In the genomic region with DNA sequence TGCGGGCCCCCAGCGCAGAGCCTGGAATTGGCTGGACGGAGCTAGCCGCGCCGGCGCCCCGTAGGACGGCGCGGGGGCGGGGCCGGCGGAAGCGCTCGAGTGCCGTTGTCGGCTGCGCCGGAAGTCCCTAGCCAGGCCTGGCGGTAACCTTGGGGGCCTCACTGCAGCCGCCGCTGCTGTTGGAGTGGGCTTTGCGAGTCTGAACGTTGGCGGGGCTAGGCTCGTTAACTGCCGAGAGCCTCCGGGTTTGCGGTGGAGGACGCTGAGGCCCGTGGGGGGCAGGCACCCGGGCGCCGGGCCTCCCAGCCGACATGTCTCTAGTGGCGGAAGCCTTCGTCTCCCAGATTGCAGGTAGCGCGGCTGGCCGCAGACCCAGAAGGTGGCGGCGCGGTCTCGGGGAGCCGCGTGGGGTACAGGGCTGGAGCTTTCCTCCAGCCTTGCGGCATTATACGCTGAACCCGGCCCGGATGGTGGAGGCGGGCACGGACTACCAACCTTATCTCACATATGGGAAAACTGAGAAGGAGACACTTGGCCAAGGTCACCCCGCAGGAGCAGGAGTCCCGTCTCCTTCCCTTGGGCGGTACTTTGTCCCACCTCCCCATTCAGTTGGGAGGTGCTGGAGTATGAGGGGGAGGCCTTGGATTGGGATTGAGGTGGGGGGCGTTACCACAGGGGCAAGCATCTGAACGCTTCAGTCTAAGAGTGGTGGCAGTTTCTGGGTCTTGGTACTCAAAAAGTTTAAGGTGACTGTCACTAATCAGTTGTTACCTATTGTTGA, we compare ENCODE assay signal across 8 cellular contexts. TPM values are rescaled to one million over a fixed set of nuclear protein-coding genes. Genes with fewer than 3 reads are reported as not detected.
A peak's percentile ranks its signal among the peaks of the same experiment; 100 is the strongest.
DNase-seq lines count a peak whose midpoint lies in the region; ATAC-seq and TF ChIP-seq lines count a peak whose summit lies in the region.

Gene MTX2 (plus strand): TSS at position 124 of the 781 bp plus-strand sequence. CDS start 188 bp downstream, at position 312.

- H3K27me3 Mint-ChIP-seq in activated naive CD8-positive, alpha-beta T cell, result peaks cover 3% of the 10 kb centered on the region

- peak; percentile 85 for TF ChIP-seq POLR2A in GM10847 (IDR thresholded peaks at IDR 0.05; ENCODE audit: extremely low read depth, insufficient read length)
- TF ChIP-seq POLR2A in transverse colon (IDR thresholded peaks at IDR 0.05), result peak; percentile 75

- intact Hi-C loops in head of caudate nucleus (cut with DNase I) (no loop called here), transverse colon (cut with DNase I; ENCODE audit: low total_unique reads) (no loop called here)

- WGBS in transverse colon (ENCODE audit: low coverage in 1 of 2), 2 donors, result 3% methylated on average over 6 of the region's 58 CpGs; no CpG with 5 or more reads in 1 of the 2 donors

- DNase-seq in NCI-H1048 (lab: John Stamatoyannopoulos, UW), result peak; percentile 56
- DNase-seq in SKM-1 treated with dmso at 0.1 percent for 144 hours (lab: John Stamatoyannopoulos, UW; ENCODE audit: unreplicated experiment), result peak; percentile 61
- peak; percentile 27 to 88 (median 76) for DNase-seq in head of caudate nucleus
- peak; percentile 83 for DNase-seq in transverse colon

- H3K4me2 ChIP-seq in parathyroid adenoma (ENCODE audit: low read length), result peak within 1 kb of the TSS; percentile 68

- no peak for TF ChIP-seq EP300 in transverse colon (IDR thresholded peaks at IDR 0.05; ENCODE audit: low read depth)

- in situ Hi-C loops in transverse colon (cut with MboI; ENCODE audit: low pct_ligation_motif_present in 1 of 4, low pct_unique_long_range_greater_than_20kb in 1 of 4, low sequenced_read_pairs in 3 of 4), result no loop called here

- ATAC-seq in HG02571 (IDR thresholded peaks at IDR 0.05; ENCODE audit: unreplicated experiment), result peak; percentile 98

- no peaks in the 10 kb centered on the region for H3K9me3 Mint-ChIP-seq in activated naive CD8-positive, alpha-beta T cell (ENCODE audit: low read depth)

- H3K4me3 ChIP-seq in parathyroid adenoma (ENCODE audit: low read depth, low read length), result peak within 1 kb of the TSS; percentile 94
- H3K4me3 ChIP-seq in transverse colon, result peak within 1 kb of the TSS; percentile 53 to 96 (median 68)

- H3K4me3 Mint-ChIP-seq in activated naive CD8-positive, alpha-beta T cell, result peak within 1 kb of the TSS; percentile 97

- peak; percentile 25 for TF ChIP-seq CTCF in parathyroid adenoma (IDR thresholded peaks at IDR 0.05)
- TF ChIP-seq CTCF in transverse colon (IDR thresholded peaks at IDR 0.05), result peak; percentile 8 to 58 (median 14)

- H3K4me1 Mint-ChIP-seq in activated naive CD8-positive, alpha-beta T cell (ENCODE audit: low read depth), result peaks cover 33% of the 10 kb centered on the region

- peaks cover 10% of the 10 kb centered on the region for H3K79me2 ChIP-seq in parathyroid adenoma

- H3K36me3 Mint-ChIP-seq in activated naive CD8-positive, alpha-beta T cell, result peaks cover 3% of the 10 kb centered on the region

- H3K36me3 ChIP-seq in parathyroid adenoma (ENCODE audit: control insufficient read depth, insufficient read depth, low read length) (no peaks in the 10 kb centered on the region), transverse colon (no peaks in the 10 kb centered on the region)

- peak within 1 kb of the TSS; percentile 72 for H3K27ac ChIP-seq in parathyroid adenoma
- H3K27ac ChIP-seq in transverse colon, result peak within 1 kb of the TSS; percentile 86 to 96 (median 90)

- peak within 1 kb of the TSS; percentile 62 for H3K9ac ChIP-seq in parathyroid adenoma

- peak within 1 kb of the TSS; percentile 94 for H3K27ac Mint-ChIP-seq in activated naive CD8-positive, alpha-beta T cell

- H2AFZ ChIP-seq in parathyroid adenoma, result peak within 1 kb of the TSS; percentile 85

- H3K4me1 ChIP-seq in parathyroid adenoma (no peaks in the 10 kb centered on the region), transverse colon (peaks cover 0 to 23% (median 13%) of the 10 kb centered on the region in 4 donors)

- H3K27me3 ChIP-seq in parathyroid adenoma (ENCODE audit: control insufficient read depth, insufficient read depth, low read length) (no peaks in the 10 kb centered on the region), transverse colon (no peaks in the 10 kb centered on the region)

- no peaks in the 10 kb centered on the region for H3K9me3 ChIP-seq in parathyroid adenoma (ENCODE audit: control insufficient read depth, low read length)
- no peaks in the 10 kb centered on the region for H3K9me3 ChIP-seq in transverse colon

RNA-seq across cellular contexts. Expression of gene MTX2, which starts in this region (rescaled TPM):
- total RNA-seq in transverse colon, result 10 to 100 TPM in 3 of 4 donors, 1 to 10 TPM in 1; 3.8 to 43.6 (median 28.6) TPM

Comparison
In these comparisons a context has a peak if more than half of its experiments do, and no peak if none do; other contexts are left out.
1. Peak in every context shown above with its lines: DNase-seq, ATAC-seq, H3K4me3 ChIP-seq and H3K27ac ChIP-seq.